Comparison of ENCODE assay signal across 9 cellular contexts in genomic region chr18:34233781-34234388, GRCh38. TPM values are rescaled to one million over a fixed set of nuclear protein-coding genes. Genes with fewer than 3 reads are reported as not detected.
"Had no signal": no experiment of that assay in that cellular context is flagged by ENCODE, and none has a peak within 500 bp of the region (broad histone marks: within the 10 kb centered on the region; RNA-seq: fewer than 3 reads in every experiment).

No MANE protein-coding gene starts in this region.

RNA-seq across cellular contexts. Expression of gene NOL4, which starts 9.2 kb away (rescaled TPM):
- total RNA-seq: dermis blood vessel endothelial cell, esophagus mucosa, esophagus squamous epithelium, gastrocnemius medialis, glomerular endothelial cell, left ventricle myocardium inferior, mononuclear cell had no signal
- polyA plus RNA-seq: immature natural killer cell, mammary epithelial cell had no signal
